Comparison of ENCODE assay signal across 22 cellular contexts in genomic region chr12:100168562-100168961, GRCh38.
"Had no signal": no experiment of that assay in that cellular context is flagged by ENCODE, and none has a peak within 500 bp of the region (broad histone marks: within the 10 kb centered on the region; RNA-seq: fewer than 3 reads in every experiment).

No MANE protein-coding gene starts in this region.

- H3K27ac Mint-ChIP-seq: activated CD4-positive, alpha-beta memory T cell treated with anti-CD3 and anti-CD28 coated beads, Interleukin-2, amount 10 ng/mL, durations not matched to agents 7 days and 5 days; activated CD4-positive, alpha-beta T cell treated with anti-CD3 and anti-CD28 coated beads, Interleukin-2, amount 10 ng/mL, durations not matched to agents 24 days and 14 days; activated naive CD4-positive, alpha-beta T cell treated with anti-CD3 and anti-CD28 coated beads, Interleukin-2, amount 50 U/mL, for 24 hours; activated T-cell treated with anti-CD3 and anti-CD28 coated beads, Interleukin-2, amount 50 U/mL, for 72 hours; memory B cell; nephron had no signal

- H3K9me3 ChIP-seq: body of pancreas, pancreas, psoas muscle, thyroid gland had no signal

- ATAC-seq: activated CD4-positive, CD25-positive, alpha-beta regulatory T cell treated with anti-CD3 and anti-CD28 coated beads, Interleukin-2, amount 50 U/mL, for 24 hours; activated T-cell treated with anti-CD3 and anti-CD28 coated beads, Interleukin-2, amount 50 U/mL, for 72 hours; body of pancreas; left ventricle myocardium superior; pancreas; psoas muscle; right cardiac atrium; stimulated activated naive CD8-positive, alpha-beta T cell treated with anti-CD3 and anti-CD28 coated beads, Interleukin-15, Interleukin-2, amounts not matched to agents 100 U/mL and 50 U/mL, for 24 hours had no signal

- H3K4me3 ChIP-seq: body of pancreas, pancreas, psoas muscle, thyroid gland had no signal

- H3K4me3 Mint-ChIP-seq: activated CD4-positive, alpha-beta memory T cell treated with anti-CD3 and anti-CD28 coated beads, Interleukin-2, amount 10 ng/mL, durations not matched to agents 7 days and 5 days; activated CD4-positive, alpha-beta T cell treated with anti-CD3 and anti-CD28 coated beads, Interleukin-2, amount 10 ng/mL, durations not matched to agents 24 days and 14 days; activated naive CD4-positive, alpha-beta T cell treated with anti-CD3 and anti-CD28 coated beads, Interleukin-2, amount 50 U/mL, for 24 hours; activated T-cell treated with anti-CD3 and anti-CD28 coated beads, Interleukin-2, amount 50 U/mL, for 72 hours; memory B cell; nephron had no signal

- DNase-seq: activated CD4-positive, alpha-beta memory T cell treated with anti-CD3 and anti-CD28 coated beads, Interleukin-2, amount 10 ng/mL, durations not matched to agents 7 days and 5 days; activated CD4-positive, alpha-beta T cell treated with anti-CD3 and anti-CD28 coated beads, Interleukin-2, amount 10 ng/mL, durations not matched to agents 24 days and 14 days; activated gamma-delta T cell; activated T-cell treated with anti-CD3 and anti-CD28 coated beads, Interleukin-2, amount 50 U/mL, for 72 hours; anterior cingulate cortex; body of pancreas; foreskin fibroblast; kidney glomerular epithelial cell; left ventricle myocardium superior; pancreas; psoas muscle; right cardiac atrium; stimulated activated CD4-positive, alpha-beta T cell treated with anti-CD3 and anti-CD28 coated beads, Interleukin-12 subunit alpha, Interleukin-12 subunit beta, amount 100 ng/mL, for 4 hours; stimulated activated CD4-positive, alpha-beta T cell treated with anti-CD3 and anti-CD28 coated beads, Interleukin-4, amount 100 ng/mL, for 4 hours; stimulated activated naive CD8-positive, alpha-beta T cell treated with anti-CD3 and anti-CD28 coated beads, Interleukin-15, Interleukin-2, amounts not matched to agents 100 U/mL and 50 U/mL, for 24 hours; T-helper 2 cell; thyroid gland had no signal

- H3K4me1 ChIP-seq: pancreas had no signal

- H3K9me3 Mint-ChIP-seq: activated CD4-positive, alpha-beta memory T cell treated with anti-CD3 and anti-CD28 coated beads, Interleukin-2, amount 10 ng/mL, durations not matched to agents 7 days and 5 days; activated CD4-positive, alpha-beta T cell treated with anti-CD3 and anti-CD28 coated beads, Interleukin-2, amount 10 ng/mL, durations not matched to agents 24 days and 14 days; activated naive CD4-positive, alpha-beta T cell treated with anti-CD3 and anti-CD28 coated beads, Interleukin-2, amount 50 U/mL, for 24 hours; activated T-cell treated with anti-CD3 and anti-CD28 coated beads, Interleukin-2, amount 50 U/mL, for 72 hours; memory B cell; nephron had no signal

- H3K27ac ChIP-seq: body of pancreas, pancreas, psoas muscle, thyroid gland, VCaP had no signal

- H3K27me3 Mint-ChIP-seq: activated CD4-positive, alpha-beta memory T cell treated with anti-CD3 and anti-CD28 coated beads, Interleukin-2, amount 10 ng/mL, durations not matched to agents 7 days and 5 days; activated CD4-positive, alpha-beta T cell treated with anti-CD3 and anti-CD28 coated beads, Interleukin-2, amount 10 ng/mL, durations not matched to agents 24 days and 14 days; activated naive CD4-positive, alpha-beta T cell treated with anti-CD3 and anti-CD28 coated beads, Interleukin-2, amount 50 U/mL, for 24 hours; memory B cell had no signal

- H3K27me3 ChIP-seq: body of pancreas, pancreas, thyroid gland had no signal

- H3K36me3 ChIP-seq: thyroid gland had no signal

- FAIRE-seq: pancreas had no signal
